In genomic region chr6:82144852-82145332, GRCh38 we compare ENCODE assay signal across 10 cellular contexts.
DNase-seq lines count a peak whose midpoint lies in the region; ATAC-seq, FAIRE-seq and TF ChIP-seq lines count a peak whose summit lies in the region.
"Had no signal": no experiment of that assay in that cellular context is flagged by ENCODE, and none has a peak within 500 bp of the region (broad histone marks: within the 10 kb centered on the region; RNA-seq: fewer than 3 reads in every experiment).

No MANE protein-coding gene starts in this region.

- POLR2A ChIA-PET in endothelial cell of umbilical vein (lab: Charles Lee) = interaction anchor here (0.6 kb wide), 1 partner anchor 1436 kb away, joined by 4 read pairs; no protein-coding TSS in a partner anchor

- no peaks in the 10 kb centered on the region for H3K9me3 Mint-ChIP-seq in activated T-helper 2 cell treated with anti-CD3 and anti-CD28 coated beads, Interferon-gamma antibody, Interleukin-2, Interleukin-4, amounts not matched to agents 10 μg/mL and 5 μg/mL and 100 μg/mL, durations not matched to agents 14 hours and 24 hours and 36 hours

- no peaks in the 10 kb centered on the region for H3K36me3 ChIP-seq in endothelial cell of umbilical vein (ENCODE audit: control insufficient read depth in 2 of 2, extremely low read depth in 1 of 2, insufficient read depth in 2 of 2, low read length in 2 of 2)
- H3K36me3 ChIP-seq in mucosa of descending colon (ENCODE audit: low read depth) = no peaks in the 10 kb centered on the region

- H4K20me1 ChIP-seq in endothelial cell of umbilical vein (replicated peaks; ENCODE audit: control insufficient read depth, extremely low read depth, insufficient read depth, low read length) = no peaks in the 10 kb centered on the region

- CTCF ChIA-PET in endothelial cell of umbilical vein (lab: Charles Lee) = interaction anchor here (0.6 to 1.7 kb wide), 5 partner anchors 9 to 104 kb away, joined by 3 to 4 read pairs (median 3); no protein-coding TSS in a partner anchor

- H3K27ac Mint-ChIP-seq in activated T-helper 2 cell treated with anti-CD3 and anti-CD28 coated beads, Interferon-gamma antibody, Interleukin-2, Interleukin-4, amounts not matched to agents 10 μg/mL and 5 μg/mL and 100 μg/mL, durations not matched to agents 14 hours and 24 hours and 36 hours = no peak overlapping the region
- H3K27ac Mint-ChIP-seq: activated naive CD4-positive, alpha-beta T cell treated with anti-CD3 and anti-CD28 coated beads, Interleukin-2, amount 50 U/mL, for 24 hours had no signal

- dilution Hi-C loops in endothelial cell of umbilical vein (cut with MboI; ENCODE audit: extremely low pct_ligation_motif_present, low sequenced_read_pairs) = no loop called here

- no peaks in the 10 kb centered on the region for H3K4me1 Mint-ChIP-seq in activated T-helper 2 cell treated with anti-CD3 and anti-CD28 coated beads, Interferon-gamma antibody, Interleukin-2, Interleukin-4, amounts not matched to agents 10 μg/mL and 5 μg/mL and 100 μg/mL, durations not matched to agents 14 hours and 24 hours and 36 hours (ENCODE audit: low read depth)
- H3K4me1 Mint-ChIP-seq: activated naive CD4-positive, alpha-beta T cell treated with anti-CD3 and anti-CD28 coated beads, Interleukin-2, amount 50 U/mL, for 24 hours had no signal

- no peaks in the 10 kb centered on the region for H3K9me1 ChIP-seq in endothelial cell of umbilical vein (replicated peaks; ENCODE audit: control insufficient read depth, extremely low read depth, insufficient read depth, low read length)

- H3K27me3 Mint-ChIP-seq in activated T-helper 2 cell treated with anti-CD3 and anti-CD28 coated beads, Interferon-gamma antibody, Interleukin-2, Interleukin-4, amounts not matched to agents 10 μg/mL and 5 μg/mL and 100 μg/mL, durations not matched to agents 14 hours and 24 hours and 36 hours (ENCODE audit: low read depth) = no peaks in the 10 kb centered on the region
- H3K27me3 Mint-ChIP-seq: activated naive CD4-positive, alpha-beta T cell treated with anti-CD3 and anti-CD28 coated beads, Interleukin-2, amount 50 U/mL, for 24 hours had no signal

- H3K4me1 ChIP-seq in endothelial cell of umbilical vein (ENCODE audit: control insufficient read depth, extremely low read depth, insufficient read depth, low read length) (peaks cover 20% of the 10 kb centered on the region), mucosa of descending colon (ENCODE audit: low read depth) (no peaks in the 10 kb centered on the region)

- no peaks in the 10 kb centered on the region for H3K79me2 ChIP-seq in endothelial cell of umbilical vein (ENCODE audit: control insufficient read depth, insufficient read depth, low read length)

- H3K4me3 ChIP-seq in endothelial cell of umbilical vein (replicated peaks in 1 of 3; ENCODE audit: insufficient read depth in 1 of 3, low read depth in 1 of 3, low read length in 3 of 3) (no peak overlapping the region), mucosa of descending colon (no peak overlapping the region)

- intact Hi-C loops in endothelial cell of umbilical vein (cut with micrococcal nuclease) (no loop called here), mucosa of descending colon (cut with DNase I, micrococcal nuclease) (no loop called here)
- intact Hi-C loops in activated T-helper 2 cell treated with anti-CD3 and anti-CD28 coated beads, Interferon-gamma antibody, Interleukin-2, Interleukin-4, amounts not matched to agents 10 μg/mL and 5 μg/mL and 100 μg/mL, durations not matched to agents 14 hours and 24 hours and 36 hours (cut with micrococcal nuclease) = no loop called here

- H3K9me3 ChIP-seq in endothelial cell of umbilical vein (replicated peaks; ENCODE audit: control insufficient read depth, insufficient read depth, low read length) (no peaks in the 10 kb centered on the region), mucosa of descending colon (no peaks in the 10 kb centered on the region)

- peak; percentile 83 for FAIRE-seq in endothelial cell of umbilical vein (lab: Jason Lieb, UNC)

- no peak for TF ChIP-seq CTCF in AG09319 (IDR thresholded peaks at IDR 0.05; ENCODE audit: low read depth, low read length)
- TF ChIP-seq CTCF in endothelial cell of umbilical vein (IDR thresholded peaks at IDR 0.05; ENCODE audit: extremely low read depth in 1 of 2, insufficient read depth in 1 of 2, low read depth in 1 of 2, low read length in 2 of 2) = no peak
- no peak for TF ChIP-seq CTCF in mucosa of descending colon (IDR thresholded peaks at IDR 0.05)

- H3K36me3 Mint-ChIP-seq in activated T-helper 2 cell treated with anti-CD3 and anti-CD28 coated beads, Interferon-gamma antibody, Interleukin-2, Interleukin-4, amounts not matched to agents 10 μg/mL and 5 μg/mL and 100 μg/mL, durations not matched to agents 14 hours and 24 hours and 36 hours (ENCODE audit: low read depth) = no peaks in the 10 kb centered on the region
- H3K36me3 Mint-ChIP-seq: activated naive CD4-positive, alpha-beta T cell treated with anti-CD3 and anti-CD28 coated beads, Interleukin-2, amount 50 U/mL, for 24 hours had no signal

- peak overlapping the region; percentile 1 for H3K9ac ChIP-seq in endothelial cell of umbilical vein (replicated peaks; ENCODE audit: extremely low read depth, insufficient read depth, low read length)

- no peaks in the 10 kb centered on the region for H3K27me3 ChIP-seq in endothelial cell of umbilical vein (ENCODE audit: control insufficient read depth in 2 of 2, insufficient read depth in 2 of 2, low read length in 2 of 2)

- DNase-seq in AG09319 (ENCODE audit: extremely low read depth, low read depth) (peak; percentile 56), NCI-H2171 (lab: John Stamatoyannopoulos, UW) (peak; percentile 67), endothelial cell of umbilical vein (ENCODE audit: low read depth, low spot score) (peak; percentile 75), mucosa of descending colon (peak in 1 of 3 donors; percentile 7), NCI-H146 treated with DMSO at 0.1 percent for 48 hours (lab: John Stamatoyannopoulos, UW; ENCODE audit: unreplicated experiment) (no peak)
- DNase-seq in activated CD4-positive, alpha-beta T cell treated with anti-CD3 and anti-CD28 coated beads for 48 hours = no peak
- DNase-seq in activated T-helper 2 cell treated with anti-CD3 and anti-CD28 coated beads, Interferon-gamma antibody, Interleukin-2, Interleukin-4, amounts not matched to agents 10 μg/mL and 5 μg/mL and 100 μg/mL, durations not matched to agents 14 hours and 24 hours and 36 hours (ENCODE audit: low spot score) = no peak
- DNase-seq: DND-41 had no signal

- H3K4me3 Mint-ChIP-seq in activated T-helper 2 cell treated with anti-CD3 and anti-CD28 coated beads, Interferon-gamma antibody, Interleukin-2, Interleukin-4, amounts not matched to agents 10 μg/mL and 5 μg/mL and 100 μg/mL, durations not matched to agents 14 hours and 24 hours and 36 hours (ENCODE audit: low read depth) = no peak overlapping the region
- H3K4me3 Mint-ChIP-seq: activated naive CD4-positive, alpha-beta T cell treated with anti-CD3 and anti-CD28 coated beads, Interleukin-2, amount 50 U/mL, for 24 hours had no signal

- H3K27ac ChIP-seq in endothelial cell of umbilical vein (ENCODE audit: insufficient read depth, low read depth, low read length) = peak overlapping the region; percentile 84

- peak overlapping the region; percentile 68 for H2AFZ ChIP-seq in endothelial cell of umbilical vein (ENCODE audit: low read depth, low read length)

- TF ChIP-seq POLR2A in endothelial cell of umbilical vein (IDR thresholded peaks at IDR 0.05; ENCODE audit: low read depth, low read length) = no peak

- ATAC-seq in mucosa of descending colon = peak; percentile 82
- ATAC-seq in GM21528 (IDR thresholded peaks at IDR 0.05; ENCODE audit: low FRiP score, unreplicated experiment) = no peak

- BruUV-seq in endothelial cell of umbilical vein (replicated peaks; lab: Mats Ljungman, UMichigan) = no TSS peak

- peak overlapping the region; percentile 45 for H3K4me2 ChIP-seq in endothelial cell of umbilical vein (ENCODE audit: insufficient read depth, low read length)

TF ChIP-seq in endothelial cell of umbilical vein, 7 proteins besides CTCF, POLR2A, EP300 and RAD21:
- TF ChIP-seq POLR2AphosphoS5 (IDR thresholded peaks at IDR 0.05; ENCODE audit: insufficient read depth, low read depth, low read length) = no peak
- no peak for TF ChIP-seq MYC (IDR thresholded peaks at IDR 0.05; ENCODE audit: low read depth, low read length)
- TF ChIP-seq GATA2 (IDR thresholded peaks at IDR 0.05; ENCODE audit: insufficient read depth, insufficient read length, low read depth, low read length) = no peak
- TF ChIP-seq JUN (IDR thresholded peaks at IDR 0.05; ENCODE audit: borderline replicate concordance, insufficient read depth, insufficient read length, low read depth) = peak; percentile 55
- TF ChIP-seq EZH2 (IDR thresholded peaks at IDR 0.05; ENCODE audit: borderline replicate concordance, low read depth, low read length, severe bottlenecking) = no peak
- TF ChIP-seq, protein P1, sequence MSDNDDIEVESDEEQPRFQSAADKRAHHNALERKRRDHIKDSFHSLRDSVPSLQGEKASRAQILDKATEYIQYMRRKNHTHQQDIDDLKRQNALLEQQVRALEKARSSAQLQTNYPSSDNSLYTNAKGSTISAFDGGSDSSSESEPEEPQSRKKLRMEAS (IDR thresholded peaks at IDR 0.05; ENCODE audit: insufficient read depth, insufficient read length) = no peak
- TF ChIP-seq FOS (IDR thresholded peaks at IDR 0.05; ENCODE audit: borderline replicate concordance, insufficient read depth, low read length) = peak; percentile 65

Comparison
In these comparisons a context has a peak if more than half of its experiments do, and no peak if none do; other contexts are left out.
1. DNase-seq: peak in AG09319 (single experiment), NCI-H2171 (single experiment) and endothelial cell of umbilical vein (single experiment); none in activated CD4-positive, alpha-beta T cell treated with anti-CD3 and anti-CD28 coated beads for 48 hours (single experiment), activated T-helper 2 cell treated with anti-CD3 and anti-CD28 coated beads, Interferon-gamma antibody, Interleukin-2, Interleukin-4, amounts not matched to agents 10 μg/mL and 5 μg/mL and 100 μg/mL, durations not matched to agents 14 hours and 24 hours and 36 hours (single experiment) and NCI-H146 treated with DMSO at 0.1 percent for 48 hours (single experiment).